12 cellular contexts compared by ENCODE assay signal in genomic region chr17:38448208-38448776, GRCh38. TPM values are rescaled to one million over a fixed set of nuclear protein-coding genes. Genes with fewer than 3 reads are reported as not detected.
DNase-seq lines count a peak whose midpoint lies in the region; ATAC-seq, FAIRE-seq and TF ChIP-seq lines count a peak whose summit lies in the region.
"Had no signal": no experiment of that assay in that cellular context is flagged by ENCODE, and none has a peak within 500 bp of the region (broad histone marks: within the 10 kb centered on the region; RNA-seq: fewer than 3 reads in every experiment).

No MANE protein-coding gene starts in this region.

- H3K9me3 Mint-ChIP-seq in activated naive CD4-positive, alpha-beta T cell treated with anti-CD3 and anti-CD28 coated beads, Interleukin-2, amount 50 U/mL, for 72 hours = no peaks in the 10 kb centered on the region
- no peaks in the 10 kb centered on the region for H3K9me3 Mint-ChIP-seq in activated naive CD4-positive, alpha-beta T cell treated with anti-CD3 and anti-CD28 coated beads for 36 hours
- H3K9me3 Mint-ChIP-seq in astrocyte (ENCODE audit: unreplicated experiment) = no peaks in the 10 kb centered on the region
- no peaks in the 10 kb centered on the region for H3K9me3 Mint-ChIP-seq in CD8-positive, alpha-beta T cell
- H3K9me3 Mint-ChIP-seq: activated CD4-positive, alpha-beta memory T cell treated with anti-CD3 and anti-CD28 coated beads, Interleukin-2, amount 10 ng/mL, durations not matched to agents 7 days and 5 days had no signal

- TF ChIP-seq POLR2A in upper lobe of left lung (IDR thresholded peaks at IDR 0.05) = no peak

- H3K4me1 ChIP-seq in astrocyte (ENCODE audit: insufficient read depth, low read length) (peaks cover 63% of the 10 kb centered on the region), lower lobe of right lung (peaks cover 58% of the 10 kb centered on the region), upper lobe of left lung (peaks cover 48 to 75% (median 56%) of the 10 kb centered on the region in 4 donors)
- peaks cover 7% of the 10 kb centered on the region for H3K4me1 ChIP-seq in CD8-positive, alpha-beta T cell (ENCODE audit: insufficient read depth, low read length)

- H3K27ac ChIP-seq in astrocyte (ENCODE audit: low read depth, low read length) (peak overlapping the region; percentile 8), lower lobe of right lung (peak overlapping the region; percentile 68), upper lobe of left lung (peak overlapping the region; percentile 65 to 89 (median 79))
- no peak overlapping the region for H3K27ac ChIP-seq in CD8-positive, alpha-beta T cell (ENCODE audit: low read depth, low read length)

- H3K36me3 Mint-ChIP-seq in activated naive CD4-positive, alpha-beta T cell treated with anti-CD3 and anti-CD28 coated beads, Interleukin-2, amount 50 U/mL, for 72 hours = no peaks in the 10 kb centered on the region
- H3K36me3 Mint-ChIP-seq in activated naive CD4-positive, alpha-beta T cell treated with anti-CD3 and anti-CD28 coated beads for 36 hours (ENCODE audit: low read depth) = no peaks in the 10 kb centered on the region
- peaks cover 4% of the 10 kb centered on the region for H3K36me3 Mint-ChIP-seq in astrocyte (ENCODE audit: low read depth, unreplicated experiment)
- no peaks in the 10 kb centered on the region for H3K36me3 Mint-ChIP-seq in CD8-positive, alpha-beta T cell

- peaks cover 59% of the 10 kb centered on the region for H3K79me2 ChIP-seq in astrocyte (ENCODE audit: insufficient read depth, low read length)

- H3K9me3 ChIP-seq in astrocyte (ENCODE audit: insufficient read depth, low read depth, low read length) = no peaks in the 10 kb centered on the region
- H3K9me3 ChIP-seq in lower lobe of right lung = no peaks in the 10 kb centered on the region
- no peaks in the 10 kb centered on the region for H3K9me3 ChIP-seq in upper lobe of left lung
- H3K9me3 ChIP-seq in CD8-positive, alpha-beta T cell (ENCODE audit: low read length) = no peaks in the 10 kb centered on the region

- FAIRE-seq in astrocyte (lab: Jason Lieb, UNC) = no peak
- FAIRE-seq: A204.1 had no signal

- intact Hi-C loops in activated naive CD4-positive, alpha-beta T cell treated with anti-CD3 and anti-CD28 coated beads for 36 hours (cut with micrococcal nuclease) = no loop called here
- intact Hi-C loops in lower lobe of right lung (cut with DNase I) = no loop called here
- intact Hi-C loops in CD8-positive, alpha-beta T cell (cut with DNase I, micrococcal nuclease) = no loop called here

- no peak overlapping the region for H2AFZ ChIP-seq in astrocyte (ENCODE audit: low read depth, low read length)

- peaks cover 19% of the 10 kb centered on the region for H4K20me1 ChIP-seq in astrocyte (ENCODE audit: insufficient read depth, low read length)

- TF ChIP-seq CTCF in astrocyte (IDR thresholded peaks at IDR 0.05; ENCODE audit: insufficient read depth, low read depth, low read length) (no peak), lower lobe of right lung (IDR thresholded peaks at IDR 0.05) (no peak), upper lobe of left lung (IDR thresholded peaks at IDR 0.05) (no peak)
- TF ChIP-seq CTCF in CD8-positive, alpha-beta T cell (IDR thresholded peaks at IDR 0.05) = no peak

- H3K27me3 Mint-ChIP-seq in activated naive CD4-positive, alpha-beta T cell treated with anti-CD3 and anti-CD28 coated beads for 36 hours (ENCODE audit: low read depth) = peaks cover 21% of the 10 kb centered on the region
- no peaks in the 10 kb centered on the region for H3K27me3 Mint-ChIP-seq in astrocyte (ENCODE audit: low read depth, unreplicated experiment)
- H3K27me3 Mint-ChIP-seq in CD8-positive, alpha-beta T cell (ENCODE audit: low read depth) = peaks cover 22% of the 10 kb centered on the region

- POLR2A ChIA-PET in CD8-positive, alpha-beta T cell (lab: Charles Lee) = no interaction called here

- no peak overlapping the region for H3K27ac Mint-ChIP-seq in activated naive CD4-positive, alpha-beta T cell treated with anti-CD3 and anti-CD28 coated beads, Interleukin-2, amount 50 U/mL, for 72 hours
- no peak overlapping the region for H3K27ac Mint-ChIP-seq in activated naive CD4-positive, alpha-beta T cell treated with anti-CD3 and anti-CD28 coated beads for 36 hours
- no peak overlapping the region for H3K27ac Mint-ChIP-seq in astrocyte (ENCODE audit: unreplicated experiment)
- H3K27ac Mint-ChIP-seq in CD8-positive, alpha-beta T cell = no peak overlapping the region
- H3K27ac Mint-ChIP-seq: activated CD4-positive, alpha-beta memory T cell treated with anti-CD3 and anti-CD28 coated beads, Interleukin-2, amount 10 ng/mL, durations not matched to agents 7 days and 5 days had no signal

- no peak overlapping the region for H3K4me3 Mint-ChIP-seq in activated naive CD4-positive, alpha-beta T cell treated with anti-CD3 and anti-CD28 coated beads for 36 hours
- H3K4me3 Mint-ChIP-seq in astrocyte (ENCODE audit: unreplicated experiment) = no peak overlapping the region
- no peak overlapping the region for H3K4me3 Mint-ChIP-seq in CD8-positive, alpha-beta T cell
- H3K4me3 Mint-ChIP-seq: activated CD4-positive, alpha-beta memory T cell treated with anti-CD3 and anti-CD28 coated beads, Interleukin-2, amount 10 ng/mL, durations not matched to agents 7 days and 5 days had no signal

- no peak overlapping the region for H3K4me3 ChIP-seq in astrocyte (ENCODE audit: insufficient read depth, low read depth, low read length)
- no peak overlapping the region for H3K4me3 ChIP-seq in lower lobe of right lung
- H3K4me3 ChIP-seq in upper lobe of left lung = no peak overlapping the region
- H3K4me3 ChIP-seq in CD8-positive, alpha-beta T cell (ENCODE audit: low read depth, low read length) = no peak overlapping the region

- no peaks in the 10 kb centered on the region for H3K36me3 ChIP-seq in astrocyte (ENCODE audit: insufficient read depth, low read length)
- no peaks in the 10 kb centered on the region for H3K36me3 ChIP-seq in lower lobe of right lung
- H3K36me3 ChIP-seq in upper lobe of left lung = no peaks in the 10 kb centered on the region
- no peaks in the 10 kb centered on the region for H3K36me3 ChIP-seq in CD8-positive, alpha-beta T cell (ENCODE audit: insufficient read depth, low read length)

- H3K4me2 ChIP-seq in astrocyte (ENCODE audit: low read length) = peak overlapping the region; percentile 11

- TF ChIP-seq EP300 in upper lobe of left lung (IDR thresholded peaks at IDR 0.05) = no peak

- ATAC-seq in activated naive CD4-positive, alpha-beta T cell treated with anti-CD3 and anti-CD28 coated beads, Interleukin-2, amount 50 U/mL, for 72 hours = peak; percentile 29 to 36
- ATAC-seq in lower lobe of right lung (no peak), upper lobe of left lung (ENCODE audit: low FRiP score in 2 of 2) (no peak), GM19035 (IDR thresholded peaks at IDR 0.05; ENCODE audit: unreplicated experiment) (no peak), left lobe of liver (no peak)
- ATAC-seq in CD8-positive, alpha-beta T cell = no peak

- no peak for DNase-seq in activated naive CD4-positive, alpha-beta T cell treated with anti-CD3 and anti-CD28 coated beads, Interleukin-2, amount 50 U/mL, for 72 hours (ENCODE audit: low spot score in 2 of 2)
- DNase-seq in activated naive CD4-positive, alpha-beta T cell treated with anti-CD3 and anti-CD28 coated beads for 36 hours = no peak
- peak; percentile 48 for DNase-seq in astrocyte (ENCODE audit: low read depth)
- no peak for DNase-seq in lower lobe of right lung
- no peak for DNase-seq in upper lobe of left lung
- DNase-seq in left lobe of liver (ENCODE audit: low spot score) = no peak
- no peak for DNase-seq in CD8-positive, alpha-beta T cell
- DNase-seq: activated CD4-positive, alpha-beta memory T cell treated with anti-CD3 and anti-CD28 coated beads, Interleukin-2, amount 10 ng/mL, durations not matched to agents 7 days and 5 days; activated gamma-delta T cell treated with Interleukin-2 at 50 U/mL for 16 hours; GOT3 had no signal

- H3K27me3 ChIP-seq in astrocyte (ENCODE audit: insufficient read depth, low read length) (no peaks in the 10 kb centered on the region), lower lobe of right lung (ENCODE audit: low read depth) (peaks cover 8% of the 10 kb centered on the region), upper lobe of left lung (no peaks in the 10 kb centered on the region)
- H3K27me3 ChIP-seq in CD8-positive, alpha-beta T cell (ENCODE audit: insufficient read depth, low read length) = no peaks in the 10 kb centered on the region

- peak overlapping the region; percentile 33 for H3K9ac ChIP-seq in astrocyte (ENCODE audit: low read length)

- peaks cover 14% of the 10 kb centered on the region for H3K4me1 Mint-ChIP-seq in activated naive CD4-positive, alpha-beta T cell treated with anti-CD3 and anti-CD28 coated beads for 36 hours (ENCODE audit: low read depth)
- H3K4me1 Mint-ChIP-seq in astrocyte (ENCODE audit: low read depth, unreplicated experiment) = peaks cover 53% of the 10 kb centered on the region
- peaks cover 13% of the 10 kb centered on the region for H3K4me1 Mint-ChIP-seq in CD8-positive, alpha-beta T cell (ENCODE audit: low read depth)

- 66 to 68% methylated on average over 9 of the region's 9 CpGs for WGBS in upper lobe of left lung, 2 donors

- CTCF ChIA-PET in activated naive CD4-positive, alpha-beta T cell treated with anti-CD3 and anti-CD28 coated beads for 36 hours (lab: Charles Lee) = interaction anchor here (1.5 kb wide), 1 partner anchor 219 kb away, joined by 4 read pairs; no protein-coding TSS in a partner anchor
- CTCF ChIA-PET in CD8-positive, alpha-beta T cell (lab: Charles Lee) = no interaction called here

RNA-seq across cellular contexts. Expression of gene ARHGAP23, which starts 20.0 kb away (rescaled TPM):
- 1 to 10 TPM in 1 of 2 donors, under 1 TPM in 1; 0.43 to 1.3 TPM for total RNA-seq in activated naive CD4-positive, alpha-beta T cell treated with anti-CD3 and anti-CD28 coated beads, Interleukin-2, amount 50 U/mL, for 72 hours
- total RNA-seq in activated naive CD4-positive, alpha-beta T cell treated with anti-CD3 and anti-CD28 coated beads for 36 hours = 1 to 10 TPM in 1 of 2 experiments, under 1 TPM in 1; 0.52 to 1.0 TPM
- total RNA-seq in astrocyte = 88.5 and 118 TPM in 2 replicates
- 48.4 TPM for total RNA-seq in lower lobe of right lung
- 100 to 1,000 TPM in 1 of 6 donors, 10 to 100 TPM in 5; 30.4 to 104 (median 70.1) TPM for total RNA-seq in upper lobe of left lung
- 3.3 TPM for total RNA-seq in left lobe of liver
- total RNA-seq in CD8-positive, alpha-beta T cell = under 1 TPM; 0.30 to 0.33 TPM

Comparison
In these comparisons a context has a peak if more than half of its experiments do, and no peak if none do; other contexts are left out.
1. ATAC-seq: peak in activated naive CD4-positive, alpha-beta T cell treated with anti-CD3 and anti-CD28 coated beads, Interleukin-2, amount 50 U/mL, for 72 hours (2 of 2); none in lower lobe of right lung (0 of 2), upper lobe of left lung (0 of 2), GM19035 (single experiment), left lobe of liver (single experiment) and CD8-positive, alpha-beta T cell (single experiment).